In genomic region chr2:89762461-89763253, GRCh38 we compare ENCODE assay signal across 8 cellular contexts.
A peak's percentile ranks its signal among the peaks of the same experiment; 100 is the strongest.
DNase-seq lines count a peak whose midpoint lies in the region; ATAC-seq, FAIRE-seq and TF ChIP-seq lines count a peak whose summit lies in the region.
"Not testable (repeated sequence)": the region's sequence is repeated elsewhere in the genome, so short reads cannot be mapped to it uniquely, and the experiment has no call there.

No MANE protein-coding gene starts in this region.

- not testable (repeated sequence) for H3K4me1 ChIP-seq in BE2C; kidney (ENCODE audit: control insufficient read depth in 1 of 2, insufficient read depth in 1 of 2, low read depth in 1 of 2, low read length in 2 of 2); aorta (ENCODE audit: control insufficient read depth in 1 of 2, insufficient read depth in 2 of 2, low read length in 2 of 2)

- DNase-seq in BE2C (peak; percentile 6), GM20000 (ENCODE audit: low spot score) (peak; percentile 4), activated gamma-delta T cell treated with Interleukin-2 at 50 U/mL for 16 hours (peak; percentile 2), germinal center (ENCODE audit: low spot score) (peak; percentile 0), kidney (peak; percentile 68), mesenteric fat pad (ENCODE audit: low spot score) (peak; percentile 84), posterior vena cava (ENCODE audit: low spot score) (peak; percentile 81), aorta (peak; percentile 39 to 75)

- not testable (repeated sequence) for H3K27me3 ChIP-seq in BE2C; aorta (ENCODE audit: control insufficient read depth in 1 of 2, insufficient read depth in 2 of 2, low read length in 1 of 2)

- not testable (repeated sequence) for H3K9me3 ChIP-seq in BE2C; kidney (ENCODE audit: control insufficient read depth in 1 of 2, low read length in 2 of 2); aorta (ENCODE audit: control insufficient read depth, low read length)

- 86% methylated on average over 13 of the region's 13 CpGs for WGBS in aorta, 2 donors

- not testable (repeated sequence) for ATAC-seq in aorta (ENCODE audit: low FRiP score)

- intact Hi-C loops in kidney (cut with DNase I); posterior vena cava (cut with DNase I); aorta (cut with DNase I): not testable (repeated sequence)

- H3K9ac ChIP-seq in kidney (ENCODE audit: low read length in 2 of 2) = not testable (repeated sequence)

- TF ChIP-seq CTCF in BE2C (IDR thresholded peaks at IDR 0.05; ENCODE audit: low read depth, low read length); GM20000 (IDR thresholded peaks at IDR 0.05; ENCODE audit: extremely low read depth, missing control alignments); kidney (IDR thresholded peaks at IDR 0.05; ENCODE audit: borderline replicate concordance, extremely low read depth, insufficient read depth): not testable (repeated sequence)

- H3K4me3 ChIP-seq in BE2C (ENCODE audit: low read depth, low read length); kidney (ENCODE audit: low read length in 2 of 2); aorta (ENCODE audit: low read length in 2 of 2): not testable (repeated sequence)

- FAIRE-seq in kidney (lab: Jason Lieb, UNC) = not testable (repeated sequence)

- not testable (repeated sequence) for H3K36me3 ChIP-seq in BE2C; kidney (ENCODE audit: control insufficient read depth in 1 of 2, insufficient read depth in 2 of 2, low read length in 2 of 2); aorta (ENCODE audit: control insufficient read depth in 1 of 2, insufficient read depth in 2 of 2, low read length in 1 of 2)

- H3K27ac ChIP-seq in kidney (ENCODE audit: low read depth in 2 of 2, low read length in 2 of 2); aorta (ENCODE audit: low read depth in 1 of 2, low read length in 2 of 2): not testable (repeated sequence)

Comparison
In these comparisons a context has a peak if more than half of its experiments do, and no peak if none do; other contexts are left out.
1. DNase-seq: peak in every context shown above with its lines; median percentile 84 in mesenteric fat pad; 81 in posterior vena cava; 68 in kidney; 57 in aorta; 6 in BE2C; 4 in GM20000; 2 in activated gamma-delta T cell treated with Interleukin-2 at 50 U/mL for 16 hours; 0 in germinal center.